ENCODE assay signal across 6 cellular contexts in genomic region chr12:114579389-114579788, GRCh38.
"Had no signal": no experiment of that assay in that cellular context is flagged by ENCODE, and none has a peak within 500 bp of the region (broad histone marks: within the 10 kb centered on the region; RNA-seq: fewer than 3 reads in every experiment).

No MANE protein-coding gene starts in this region.

- H3K4me3 ChIP-seq: GM23338, K562 had no signal

- DNase-seq: H9, HCEC 1CT, HFFc6, IMR-90 had no signal

- ATAC-seq: GM23338, K562 had no signal
